Comparison of ENCODE assay signal across 10 cellular contexts in the genomic region with DNA sequence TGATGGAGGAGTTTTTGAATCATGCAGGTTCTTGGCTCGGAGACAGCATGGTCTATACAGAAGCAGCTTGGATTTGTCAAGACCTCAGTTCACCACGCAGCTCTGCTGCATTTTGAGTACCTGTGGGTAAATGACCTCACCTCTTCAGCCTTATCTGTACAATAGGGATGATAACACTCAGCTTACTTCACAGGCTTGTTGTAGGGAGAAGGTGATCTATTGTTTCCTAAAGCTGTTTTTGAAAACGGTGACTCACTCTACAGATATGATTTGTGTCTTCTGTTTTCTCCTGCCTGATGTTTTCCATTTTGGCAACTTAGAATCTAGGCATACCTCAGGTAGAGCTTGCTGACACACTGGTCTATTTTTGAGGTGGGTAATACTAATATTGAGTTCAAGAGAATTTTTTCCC.
A peak's percentile ranks its signal among the peaks of the same experiment; 100 is the strongest.
DNase-seq lines count a peak whose midpoint lies in the region; ATAC-seq, FAIRE-seq and TF ChIP-seq lines count a peak whose summit lies in the region.
"Had no signal": no experiment of that assay in that cellular context is flagged by ENCODE, and none has a peak within 500 bp of the region (broad histone marks: within the 10 kb centered on the region; RNA-seq: fewer than 3 reads in every experiment).

No MANE protein-coding gene starts in this region.

- no peak for TF ChIP-seq CTCF in PC-3 (conservative IDR thresholded peaks at IDR 0.05; ENCODE audit: low read depth, low read length)
- TF ChIP-seq CTCF in H9 (conservative IDR thresholded peaks at IDR 0.05): no peak

- no peak overlapping the region for H3T11ph ChIP-seq in H9 (ENCODE audit: low read length)

- no peak overlapping the region for H2BK12ac ChIP-seq in H9 (ENCODE audit: insufficient read length, low read depth, low read length)

- no peak overlapping the region for H4K91ac ChIP-seq in H9 (ENCODE audit: insufficient read length, low read depth, low read length)

- no CpG with 5 or more reads among the region's 3 CpGs for WGBS in H9 (ENCODE audit: extremely low coverage, insufficient read length, low lambda C conversion rate)

- no peaks in the 10 kb centered on the region for H3K9me2 ChIP-seq in PC-3 (replicated peaks; ENCODE audit: low read length)

- H3K79me2 ChIP-seq in PC-3 (ENCODE audit: low read length) (peaks cover 57% of the 10 kb centered on the region), H9 (ENCODE audit: insufficient read depth, low read length) (peaks cover 8% of the 10 kb centered on the region; the same call in 1 of the 2 replicates)

- no peak overlapping the region for H3K4ac ChIP-seq in H9 (ENCODE audit: low read depth, low read length)

- no peaks in the 10 kb centered on the region for H3K27me3 ChIP-seq in PC-3 (ENCODE audit: low read length)
- H3K27me3 ChIP-seq in H9 (ENCODE audit: insufficient read depth, low read length): no peaks in the 10 kb centered on the region

- peaks cover 13% of the 10 kb centered on the region for H3K4me1 ChIP-seq in PC-3 (ENCODE audit: insufficient read depth, low read length)
- H3K4me1 ChIP-seq in H9 (ENCODE audit: insufficient read depth, low read length): 0 out of 2 replicates have a peak, but pooled peaks cover 3% of the 10 kb centered on the region

- H4K5ac ChIP-seq in H9 (ENCODE audit: insufficient read length, low read depth, low read length): no peak overlapping the region

- no peaks in the 10 kb centered on the region for H3K23me2 ChIP-seq in H9 (ENCODE audit: insufficient read length, low read depth, low read length, poor library complexity, severe bottlenecking)

- H3K4me1 Mint-ChIP-seq in activated CD4-positive, alpha-beta memory T cell treated with anti-CD3 and anti-CD28 coated beads for 36 hours (ENCODE audit: low read depth): peaks cover 23% of the 10 kb centered on the region
- peaks cover 10% of the 10 kb centered on the region for H3K4me1 Mint-ChIP-seq in activated CD4-positive, alpha-beta memory T cell treated with anti-CD3 and anti-CD28 coated beads, Interleukin-2, amount 10 ng/mL, durations not matched to agents 7 days and 5 days
- peaks cover 56 to 67% of the 10 kb centered on the region in 2 experiments for H3K4me1 Mint-ChIP-seq in H9
- H3K4me1 Mint-ChIP-seq: T-cell had no signal

- H3K9me3 ChIP-seq in PC-3 (ENCODE audit: low read length) (no peaks in the 10 kb centered on the region), H9 (ENCODE audit: control insufficient read depth, low read depth, low read length) (no peaks in the 10 kb centered on the region)

- no peak overlapping the region for H3K56ac ChIP-seq in H9 (ENCODE audit: insufficient read length, low read depth, low read length)

- intact Hi-C loops in activated CD4-positive, alpha-beta memory T cell treated with anti-CD3 and anti-CD28 coated beads for 36 hours (cut with micrococcal nuclease): loop anchor here (1.0 to 5.0 kb wide), 4 partner anchors 9 to 277 kb away; partner anchors contain the start of gene FMNL2
- intact Hi-C loops in PC-3 (cut with micrococcal nuclease): no loop called here

- H3K4me2 ChIP-seq in PC-3 (ENCODE audit: low read length): no peak overlapping the region
- H3K4me2 ChIP-seq in H9 (ENCODE audit: insufficient read depth, insufficient read length, low read length): no peak overlapping the region

- H2BK120ac ChIP-seq in H9 (ENCODE audit: low read depth, low read length, poor library complexity, severe bottlenecking): no peak overlapping the region

- no peak overlapping the region for H3K4me3 Mint-ChIP-seq in activated CD4-positive, alpha-beta memory T cell treated with anti-CD3 and anti-CD28 coated beads for 36 hours
- no peak overlapping the region for H3K4me3 Mint-ChIP-seq in activated CD4-positive, alpha-beta memory T cell treated with anti-CD3 and anti-CD28 coated beads, Interleukin-2, amount 10 ng/mL, durations not matched to agents 7 days and 5 days
- H3K4me3 Mint-ChIP-seq in H9: no peak overlapping the region
- H3K4me3 Mint-ChIP-seq: T-cell had no signal

- H2BK15ac ChIP-seq in H9 (ENCODE audit: low read depth, low read length): no peak overlapping the region

- no peaks in the 10 kb centered on the region for H3K36me3 Mint-ChIP-seq in activated CD4-positive, alpha-beta memory T cell treated with anti-CD3 and anti-CD28 coated beads for 36 hours
- H3K36me3 Mint-ChIP-seq in activated CD4-positive, alpha-beta memory T cell treated with anti-CD3 and anti-CD28 coated beads, Interleukin-2, amount 10 ng/mL, durations not matched to agents 7 days and 5 days (ENCODE audit: low read depth): no peaks in the 10 kb centered on the region
- no peaks in the 10 kb centered on the region; a peak in 1 of 7 replicates for H3K36me3 Mint-ChIP-seq in H9 (ENCODE audit: insufficient read depth in 1 of 3, low read depth in 3 of 3)
- H3K36me3 Mint-ChIP-seq: T-cell had no signal

- H3K4me3 ChIP-seq in PC-3 (ENCODE audit: low read length): no peak overlapping the region

- no TSS peak for BruUV-seq in PC-3 (replicated peaks; lab: Mats Ljungman, UMichigan)

- POLR2A ChIA-PET in activated CD4-positive, alpha-beta memory T cell treated with anti-CD3 and anti-CD28 coated beads for 36 hours (lab: Charles Lee): interaction anchor here (1.1 to 1.6 kb wide), 3 partner anchors 9 to 30 kb away, joined by 3 to 6 read pairs (median 4); no protein-coding TSS in a partner anchor
- POLR2A ChIA-PET in activated CD4-positive, alpha-beta memory T cell treated with anti-CD3 and anti-CD28 coated beads, Interleukin-2, amount 10 ng/mL, durations not matched to agents 7 days and 5 days (lab: Charles Lee): interaction anchor here (0.9 kb wide), 1 partner anchor 9 kb away, joined by 3 read pairs; no protein-coding TSS in a partner anchor
- POLR2A ChIA-PET in PC-3 (lab: Charles Lee; ENCODE audit: unreplicated experiment): no interaction called here

- peak; percentile 58 for DNase-seq in activated CD4-positive, alpha-beta memory T cell treated with anti-CD3 and anti-CD28 coated beads for 36 hours
- DNase-seq in activated CD4-positive, alpha-beta memory T cell treated with anti-CD3 and anti-CD28 coated beads, Interleukin-2, amount 10 ng/mL, durations not matched to agents 7 days and 5 days: no peak
- DNase-seq in PC-3 (peak; percentile 62), epithelial cell of prostate (ENCODE audit: low read depth, low spot score) (peak; percentile 50), H9 (no peak), GM19239 (ENCODE audit: insufficient read length, low spot score) (no peak)
- DNase-seq in stimulated activated CD8-positive, alpha-beta memory T cell treated with anti-CD3 and anti-CD28 coated beads, Interleukin-12 subunit alpha, Interleukin-12 subunit beta, amount 100 ng/mL, for 24 hours (ENCODE audit: extremely low read depth): peak; percentile 7
- DNase-seq: NCI-H146, T-cell had no signal

- no peak overlapping the region for H3K14ac ChIP-seq in H9 (ENCODE audit: insufficient read depth, low read length)

- ATAC-seq in PC-3 (peak; percentile 67), GM18909 (IDR thresholded peaks at IDR 0.05; ENCODE audit: poor library complexity, unreplicated experiment) (no peak)
- ATAC-seq: T-cell had no signal

- H3K23ac ChIP-seq in H9 (ENCODE audit: insufficient read length, low read depth, low read length): no peak overlapping the region

- no peaks in the 10 kb centered on the region for H3K9me3 Mint-ChIP-seq in activated CD4-positive, alpha-beta memory T cell treated with anti-CD3 and anti-CD28 coated beads for 36 hours
- no peaks in the 10 kb centered on the region for H3K9me3 Mint-ChIP-seq in activated CD4-positive, alpha-beta memory T cell treated with anti-CD3 and anti-CD28 coated beads, Interleukin-2, amount 10 ng/mL, durations not matched to agents 7 days and 5 days
- H3K9me3 Mint-ChIP-seq in H9: no peaks in the 10 kb centered on the region
- H3K9me3 Mint-ChIP-seq: T-cell had no signal

- peak overlapping the region; percentile 64 for H3K27ac Mint-ChIP-seq in activated CD4-positive, alpha-beta memory T cell treated with anti-CD3 and anti-CD28 coated beads for 36 hours
- H3K27ac Mint-ChIP-seq in activated CD4-positive, alpha-beta memory T cell treated with anti-CD3 and anti-CD28 coated beads, Interleukin-2, amount 10 ng/mL, durations not matched to agents 7 days and 5 days: no peak overlapping the region
- H3K27ac Mint-ChIP-seq in H9: no peak overlapping the region
- H3K27ac Mint-ChIP-seq: T-cell had no signal

- H2AFZ ChIP-seq in PC-3 (ENCODE audit: low read length) (no peak overlapping the region), H9 (ENCODE audit: low read length) (no peak overlapping the region)

- FAIRE-seq in GM19239 (lab: Jason Lieb, UNC): no peak

- no peak overlapping the region for H2BK5ac ChIP-seq in H9 (ENCODE audit: insufficient read length, low read length)

- H3F3A ChIP-seq in PC-3 (ENCODE audit: low read length, unreplicated experiment): no peaks in the 10 kb centered on the region

- H4K8ac ChIP-seq in H9 (replicated peaks; ENCODE audit: insufficient read length, low read depth, low read length): no peak overlapping the region

- H3K27ac ChIP-seq in PC-3 (ENCODE audit: low read length) (no peak overlapping the region), epithelial cell of prostate (peak overlapping the region; percentile 3), H9 (ENCODE audit: insufficient read length, low read depth, low read length) (no peak overlapping the region)

- no peaks in the 10 kb centered on the region for H3K36me3 ChIP-seq in PC-3 (ENCODE audit: low read depth, low read length)

- CTCF ChIA-PET in activated CD4-positive, alpha-beta memory T cell treated with anti-CD3 and anti-CD28 coated beads for 36 hours (lab: Charles Lee): interaction anchor here (1.9 kb wide), 1 partner anchor 220 kb away, joined by 5 read pairs; no protein-coding TSS in a partner anchor
- CTCF ChIA-PET in activated CD4-positive, alpha-beta memory T cell treated with anti-CD3 and anti-CD28 coated beads, Interleukin-2, amount 10 ng/mL, durations not matched to agents 7 days and 5 days (lab: Charles Lee): interaction anchor here (1.8 kb wide), 1 partner anchor 9 kb away, joined by 6 read pairs; no protein-coding TSS in a partner anchor
- CTCF ChIA-PET in PC-3 (lab: Charles Lee): no interaction called here

- H3K79me1 ChIP-seq in H9 (ENCODE audit: insufficient read depth, low read depth, low read length, poor library complexity, severe bottlenecking): peaks cover 3% of the 10 kb centered on the region

- H4K20me1 ChIP-seq in PC-3 (ENCODE audit: low read length) (no peaks in the 10 kb centered on the region), H9 (ENCODE audit: control insufficient read depth, insufficient read depth, insufficient read length) (no peaks in the 10 kb centered on the region)

- no peak overlapping the region for H2AK5ac ChIP-seq in H9 (ENCODE audit: insufficient read length, low read length)

- no peak overlapping the region for H2BK20ac ChIP-seq in H9 (ENCODE audit: low read depth, low read length, poor library complexity, severe bottlenecking)

- no peak overlapping the region for H3K18ac ChIP-seq in H9 (ENCODE audit: insufficient read length, low read depth, low read length)

- peaks cover 20% of the 10 kb centered on the region for H3K27me3 Mint-ChIP-seq in activated CD4-positive, alpha-beta memory T cell treated with anti-CD3 and anti-CD28 coated beads for 36 hours
- H3K27me3 Mint-ChIP-seq in activated CD4-positive, alpha-beta memory T cell treated with anti-CD3 and anti-CD28 coated beads, Interleukin-2, amount 10 ng/mL, durations not matched to agents 7 days and 5 days: peaks cover 13% of the 10 kb centered on the region
- no peaks in the 10 kb centered on the region for H3K27me3 Mint-ChIP-seq in H9 (ENCODE audit: low read depth)

- H3K9ac ChIP-seq in PC-3 (ENCODE audit: low read length) (no peak overlapping the region), H9 (ENCODE audit: extremely low read depth, insufficient read length, low read length) (no peak overlapping the region)

Comparison
In these comparisons a context has a peak if more than half of its experiments do, and no peak if none do; other contexts are left out.
1. DNase-seq: peak in activated CD4-positive, alpha-beta memory T cell treated with anti-CD3 and anti-CD28 coated beads for 36 hours (single experiment), PC-3 (single experiment), epithelial cell of prostate (single experiment) and stimulated activated CD8-positive, alpha-beta memory T cell treated with anti-CD3 and anti-CD28 coated beads, Interleukin-12 subunit alpha, Interleukin-12 subunit beta, amount 100 ng/mL, for 24 hours (single experiment); none in activated CD4-positive, alpha-beta memory T cell treated with anti-CD3 and anti-CD28 coated beads, Interleukin-2, amount 10 ng/mL, durations not matched to agents 7 days and 5 days (single experiment), H9 (single experiment) and GM19239 (single experiment).